ENCODE assay signal across 8 cellular contexts in genomic region chr19:48325265-48325910, GRCh38. TPM values are rescaled to one million over a fixed set of nuclear protein-coding genes. Genes with fewer than 3 reads are reported as not detected.
A peak's percentile ranks its signal among the peaks of the same experiment; 100 is the strongest.
DNase-seq lines count a peak whose midpoint lies in the region; ATAC-seq and TF ChIP-seq lines count a peak whose summit lies in the region.

Gene EMP3 (plus strand): TSS chr19:48325552. CDS start chr19:48326845, 1,293 bp downstream.

- TF ChIP-seq CTCF in gastrocnemius medialis (IDR thresholded peaks at IDR 0.05 in 4 of 5, conservative IDR thresholded peaks at IDR 0.05 in 1 of 5) = no peak

- TF ChIP-seq POLR2A in gastrocnemius medialis (IDR thresholded peaks at IDR 0.05) = peak; percentile 33 to 49

- H3K27ac ChIP-seq in gastrocnemius medialis = peak within 1 kb of the TSS; percentile 69 to 82 (median 77)

- intact Hi-C loops in T-helper 1 cell treated with Interleukin-12 subunit alpha and Interleukin-12 subunit beta and Interleukin-4 antibody, amounts not matched to agents 30 ng/mL and 1 ng/mL, for 36 hours (cut with micrococcal nuclease) = loop anchor here (2.0 to 10.0 kb wide), 2 partner anchors 293 to 549 kb away; partner anchors contain the start of genes PPP1R15A, RPL18 and SPHK2
- intact Hi-C loops in left ventricle myocardium superior (cut with micrococcal nuclease) = no loop called here
- intact Hi-C loops in gastrocnemius medialis (cut with DNase I; ENCODE audit: low total_unique reads) = loop anchor here (10.0 kb wide), 1 partner anchor 669 kb away; the partner anchor contains the start of genes GYS1 and RUVBL2

- H3K4me3 ChIP-seq in gastrocnemius medialis = peak within 1 kb of the TSS; percentile 37 to 49 (median 42)

- H3K4me1 ChIP-seq in gastrocnemius medialis = peaks cover 18 to 25% of the 10 kb centered on the region in 2 donors

- no peaks in the 10 kb centered on the region for H3K27me3 Mint-ChIP-seq in activated naive CD8-positive, alpha-beta T cell treated with anti-CD3 and anti-CD28 coated beads, Interleukin-2, amount 50 U/mL, for 24 hours

- in situ Hi-C loops in gastrocnemius medialis (cut with MboI; ENCODE audit: low sequenced_read_pairs in 4 of 4) = no loop called here

- ATAC-seq in activated naive CD8-positive, alpha-beta T cell treated with anti-CD3 and anti-CD28 coated beads, Interleukin-2, amount 50 U/mL, for 24 hours = peak; percentile 41
- ATAC-seq in left ventricle myocardium superior (peak; percentile 39), gastrocnemius medialis (peak in 1 of 2 donors; percentile 8)

- H3K36me3 ChIP-seq in gastrocnemius medialis = no peaks in the 10 kb centered on the region

- H3K27me3 ChIP-seq in gastrocnemius medialis = no peaks in the 10 kb centered on the region

- peak within 1 kb of the TSS; percentile 96 for H3K27ac Mint-ChIP-seq in activated naive CD8-positive, alpha-beta T cell treated with anti-CD3 and anti-CD28 coated beads, Interleukin-2, amount 50 U/mL, for 24 hours

- peak within 1 kb of the TSS; percentile 91 for H3K4me3 Mint-ChIP-seq in activated naive CD8-positive, alpha-beta T cell treated with anti-CD3 and anti-CD28 coated beads, Interleukin-2, amount 50 U/mL, for 24 hours

- H3K36me3 Mint-ChIP-seq in activated naive CD8-positive, alpha-beta T cell treated with anti-CD3 and anti-CD28 coated beads, Interleukin-2, amount 50 U/mL, for 24 hours (ENCODE audit: low read depth) = peaks cover 41% of the 10 kb centered on the region

- H3K4me1 Mint-ChIP-seq in activated naive CD8-positive, alpha-beta T cell treated with anti-CD3 and anti-CD28 coated beads, Interleukin-2, amount 50 U/mL, for 24 hours = peaks cover 84% of the 10 kb centered on the region

- peak; percentile 60 for DNase-seq in Ammon's horn (ENCODE audit: low spot score)
- peak; percentile 84 for DNase-seq in HK-2 (ENCODE audit: unreplicated experiment)
- DNase-seq in activated naive CD8-positive, alpha-beta T cell treated with anti-CD3 and anti-CD28 coated beads, Interleukin-2, amount 50 U/mL, for 24 hours = peak; percentile 85
- peak; percentile 85 for DNase-seq in left ventricle myocardium superior
- peak; percentile 53 to 64 for DNase-seq in gastrocnemius medialis
- no peak for DNase-seq in middle frontal gyrus (ENCODE audit: extremely low spot score, low spot score)
- DNase-seq in NCI-H2196 treated with DMSO at 0.1 percent for 48 hours (lab: John Stamatoyannopoulos, UW; ENCODE audit: unreplicated experiment) = no peak

- no peaks in the 10 kb centered on the region for H3K9me3 Mint-ChIP-seq in activated naive CD8-positive, alpha-beta T cell treated with anti-CD3 and anti-CD28 coated beads, Interleukin-2, amount 50 U/mL, for 24 hours

- H3K9me3 ChIP-seq in gastrocnemius medialis = no peaks in the 10 kb centered on the region

RNA-seq across cellular contexts. Expression of gene EMP3, which starts in this region (rescaled TPM):
- total RNA-seq in T-helper 1 cell treated with Interleukin-12 subunit alpha and Interleukin-12 subunit beta and Interleukin-4 antibody, amounts not matched to agents 30 ng/mL and 1 ng/mL, for 36 hours = 449 and 464 TPM in 2 replicates
- 33.8 TPM for total RNA-seq in left ventricle myocardium superior
- 10 to 100 TPM in 2 of 4 donors, 1 to 10 TPM in 2; 3.8 to 15.3 (median 9.4) TPM for total RNA-seq in gastrocnemius medialis

Comparison
In these comparisons a context has a peak if more than half of its experiments do, and no peak if none do; other contexts are left out.
1. RNA of gene EMP3 (total RNA-seq): 449 to 464 TPM in T-helper 1 cell treated with Interleukin-12 subunit alpha and Interleukin-12 subunit beta and Interleukin-4 antibody, amounts not matched to agents 30 ng/mL and 1 ng/mL, for 36 hours; 33.8 TPM in left ventricle myocardium superior (single experiment) and 3.8 to 15.3 TPM in gastrocnemius medialis; every median in the first group is over 10 times any median in the second.
2. DNase-seq: peak in Ammon's horn (single experiment), HK-2 (single experiment), activated naive CD8-positive, alpha-beta T cell treated with anti-CD3 and anti-CD28 coated beads, Interleukin-2, amount 50 U/mL, for 24 hours (single experiment), left ventricle myocardium superior (single experiment) and gastrocnemius medialis (2 of 2); none in middle frontal gyrus (single experiment) and NCI-H2196 treated with DMSO at 0.1 percent for 48 hours (single experiment).